Comparison of ENCODE assay signal across 10 cellular contexts in genomic region chr7:16619979-16620408, GRCh38. TPM values are rescaled to one million over a fixed set of nuclear protein-coding genes. Genes with fewer than 3 reads are reported as not detected.
DNase-seq lines count a peak whose midpoint lies in the region; ATAC-seq and FAIRE-seq lines count a peak whose summit lies in the region.
"Had no signal": no experiment of that assay in that cellular context is flagged by ENCODE, and none has a peak within 500 bp of the region (broad histone marks: within the 10 kb centered on the region; RNA-seq: fewer than 3 reads in every experiment).

No MANE protein-coding gene starts in this region.

- no peak overlapping the region for H3K4me3 Mint-ChIP-seq in central memory CD8-positive, alpha-beta T cell
- H3K4me3 Mint-ChIP-seq: nephron had no signal

- peaks cover 24% of the 10 kb centered on the region for H3K36me3 Mint-ChIP-seq in central memory CD8-positive, alpha-beta T cell (ENCODE audit: insufficient read depth)

- H3K9me3 Mint-ChIP-seq in central memory CD8-positive, alpha-beta T cell: no peaks in the 10 kb centered on the region

- H3K27me3 Mint-ChIP-seq in central memory CD8-positive, alpha-beta T cell: no peaks in the 10 kb centered on the region

- peak overlapping the region; percentile 19 for H3K27ac Mint-ChIP-seq in central memory CD8-positive, alpha-beta T cell (ENCODE audit: low read depth)
- H3K27ac Mint-ChIP-seq: nephron had no signal

- FAIRE-seq in GM19239 (lab: Jason Lieb, UNC): no peak

- no peak for DNase-seq in central memory CD8-positive, alpha-beta T cell (ENCODE audit: low spot score in 2 of 2)
- DNase-seq in GM19239 (ENCODE audit: insufficient read length, low spot score): no peak
- no peak for DNase-seq in activated CD4-positive, alpha-beta T cell treated with anti-CD3 and anti-CD28 coated beads for 4 hours
- no peak for DNase-seq in mesenteric fat pad (ENCODE audit: low spot score)
- DNase-seq in NOMO-1 (lab: John Stamatoyannopoulos, UW; ENCODE audit: unreplicated experiment in 2 of 2): no peak
- DNase-seq: NCI-H1417 treated with DMSO at 0.1 percent for 48 hours had no signal

- peak; percentile 95 for ATAC-seq in GM18517 (IDR thresholded peaks at IDR 0.05; ENCODE audit: unreplicated experiment)
- peak; percentile 80 for ATAC-seq in GM21381 (IDR thresholded peaks at IDR 0.05; ENCODE audit: unreplicated experiment)
- ATAC-seq in HG03196 (IDR thresholded peaks at IDR 0.05; ENCODE audit: unreplicated experiment): peak; percentile 72
- no peak for ATAC-seq in central memory CD8-positive, alpha-beta T cell (replicated peaks; ENCODE audit: extremely low read depth, poor library complexity, severe bottlenecking)

- peaks cover 8% of the 10 kb centered on the region for H3K4me1 Mint-ChIP-seq in central memory CD8-positive, alpha-beta T cell
- H3K4me1 Mint-ChIP-seq: nephron had no signal

RNA-seq across cellular contexts. Expression of gene ANKMY2, which starts 25.6 kb away (rescaled TPM):
- 14.9 TPM for total RNA-seq in mesenteric fat pad

RNA-seq across cellular contexts. Expression of gene BZW2, which starts 26.0 kb away (rescaled TPM):
- 41.9 TPM for total RNA-seq in mesenteric fat pad
